8 cellular contexts compared by ENCODE assay signal in the genomic region with DNA sequence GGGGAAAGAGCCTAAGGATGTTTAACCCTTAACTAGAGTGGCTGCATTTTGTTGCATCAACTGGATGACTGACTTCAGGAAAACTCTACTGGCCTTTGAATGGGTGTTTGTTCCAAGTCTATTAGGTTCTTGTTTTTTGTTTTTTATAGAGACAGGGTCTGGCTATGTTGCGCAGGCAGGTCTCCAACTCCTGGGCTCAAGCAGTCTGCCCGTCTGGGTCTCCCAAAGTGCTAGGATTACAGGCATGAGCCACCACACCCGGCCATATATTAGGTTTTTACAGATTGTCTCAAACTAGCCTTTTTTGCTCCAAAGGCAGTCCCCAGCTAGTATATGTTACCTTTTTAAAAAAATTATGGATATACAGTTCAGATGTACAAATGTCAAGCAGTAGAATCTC. TPM values are rescaled to one million over a fixed set of nuclear protein-coding genes. Genes with fewer than 3 reads are reported as not detected.
DNase-seq lines count a peak whose midpoint lies in the region; ATAC-seq and TF ChIP-seq lines count a peak whose summit lies in the region.
"Had no signal": no experiment of that assay in that cellular context is flagged by ENCODE, and none has a peak within 500 bp of the region (broad histone marks: within the 10 kb centered on the region; RNA-seq: fewer than 3 reads in every experiment).

No MANE protein-coding gene starts in this region.

- H3K9me3 ChIP-seq in HCT116 (ENCODE audit: control insufficient read depth in 1 of 2, insufficient read depth in 1 of 2, low read depth in 1 of 2, low read length in 2 of 2), result no peaks in the 10 kb centered on the region
- no peaks in the 10 kb centered on the region for H3K9me3 ChIP-seq in spleen

- peak overlapping the region; percentile 91 for H3K27ac Mint-ChIP-seq in activated CD4-positive, alpha-beta memory T cell treated with anti-CD3 and anti-CD28 coated beads, Interleukin-2, amount 10 ng/mL, durations not matched to agents 7 days and 5 days

- no peak for TF ChIP-seq POLR2A in HCT116 (IDR thresholded peaks at IDR 0.05; ENCODE audit: borderline replicate concordance, extremely low read depth, insufficient read depth, insufficient read length)
- TF ChIP-seq POLR2A in spleen (IDR thresholded peaks at IDR 0.05), result no peak

- H3K4me3 ChIP-seq in HCT116 (replicated peaks in 1 of 2; ENCODE audit: low read depth in 1 of 2, low read length in 2 of 2), result peak overlapping the region; percentile 77 to 89
- peak overlapping the region; percentile 76 for H3K4me3 ChIP-seq in iPS-11a (ENCODE audit: low read depth, low read length)
- H3K4me3 ChIP-seq in spleen, result peak overlapping the region; percentile 58 to 93 (median 72)

- peak overlapping the region; percentile 92 for H3K4me2 ChIP-seq in HCT116 (ENCODE audit: low read length)

- H3K4me1 Mint-ChIP-seq in activated CD4-positive, alpha-beta memory T cell treated with anti-CD3 and anti-CD28 coated beads, Interleukin-2, amount 10 ng/mL, durations not matched to agents 7 days and 5 days, result peaks cover 44% of the 10 kb centered on the region

- DNase-seq in HCT116 (ENCODE audit: low read depth, low spot score) (no peak), spleen (no peak), NCI-H1436 (lab: John Stamatoyannopoulos, UW) (no peak)
- no peak for DNase-seq in activated CD4-positive, alpha-beta memory T cell treated with anti-CD3 and anti-CD28 coated beads, Interleukin-2, amount 10 ng/mL, durations not matched to agents 7 days and 5 days

- no peak overlapping the region for H2AFZ ChIP-seq in HCT116 (ENCODE audit: low read depth, low read length, poor library complexity, severe bottlenecking)

- peak overlapping the region; percentile 98 for H3K27ac ChIP-seq in HCT116 (ENCODE audit: low read depth, low read length)
- H3K27ac ChIP-seq in spleen, result peak overlapping the region in 7 of 8 donors; percentile 1 to 100 (median 99)

- peaks cover 14 to 25% of the 10 kb centered on the region in 2 experiments; a peak in 3 of 4 replicates for H3K4me1 ChIP-seq in HCT116 (ENCODE audit: control insufficient read depth in 1 of 2, insufficient read depth in 2 of 2, low read length in 2 of 2)
- peaks cover 18 to 91% (median 43%) of the 10 kb centered on the region in 6 donors for H3K4me1 ChIP-seq in spleen

- H3K9me2 ChIP-seq in HCT116 (ENCODE audit: insufficient read depth), result no peaks in the 10 kb centered on the region

- intact Hi-C loops in HCT116 (cut with micrococcal nuclease), result no loop called here
- intact Hi-C loops in spleen (cut with DNase I; ENCODE audit: low total_unique reads), result loop anchor here (5.0 kb wide), 1 partner anchor 71 kb away; no protein-coding TSS in a partner anchor

- H3K36me3 ChIP-seq in HCT116 (ENCODE audit: control insufficient read depth in 1 of 2, insufficient read depth in 2 of 2, low read length in 2 of 2) (0 out of 4 replicates have a peak, but pooled peaks cover 0 to 5% of the 10 kb centered on the region in 2 experiments), spleen (peaks cover 0 to 40% (median 15%) of the 10 kb centered on the region in 6 donors)

- no peaks in the 10 kb centered on the region for H3K9me3 Mint-ChIP-seq in activated CD4-positive, alpha-beta memory T cell treated with anti-CD3 and anti-CD28 coated beads, Interleukin-2, amount 10 ng/mL, durations not matched to agents 7 days and 5 days

- H3K9ac ChIP-seq in HCT116 (ENCODE audit: low read length), result peak overlapping the region; percentile 98

- peaks cover 11% of the 10 kb centered on the region for H3K36me3 Mint-ChIP-seq in activated CD4-positive, alpha-beta memory T cell treated with anti-CD3 and anti-CD28 coated beads, Interleukin-2, amount 10 ng/mL, durations not matched to agents 7 days and 5 days (ENCODE audit: low read depth)

- no peak for TF ChIP-seq RAD21 in HCT116 (IDR thresholded peaks at IDR 0.05; ENCODE audit: low read depth)

- H3K79me2 ChIP-seq in HCT116 (ENCODE audit: insufficient read depth, low read length), result peaks cover 56% of the 10 kb centered on the region

- H3K27me3 ChIP-seq in HCT116 (ENCODE audit: insufficient read depth, low read length), result no peaks in the 10 kb centered on the region
- H3K27me3 ChIP-seq in spleen (replicated peaks in 1 of 7), result no peaks in the 10 kb centered on the region

- H3K4me3 Mint-ChIP-seq in activated CD4-positive, alpha-beta memory T cell treated with anti-CD3 and anti-CD28 coated beads, Interleukin-2, amount 10 ng/mL, durations not matched to agents 7 days and 5 days, result peak overlapping the region; percentile 88

- RAD21 ChIA-PET in HCT116 (lab: Charles Lee; ENCODE audit: low non-redundant PET in 1 of 2, low total read pairs in 2 of 2, uncharacterized antibody in 2 of 2, unreplicated experiment in 2 of 2), result no interaction called here

- ATAC-seq in HCT116, result no peak
- ATAC-seq in HG03520 (IDR thresholded peaks at IDR 0.05; ENCODE audit: unreplicated experiment), result no peak
- ATAC-seq in GM21515 (IDR thresholded peaks at IDR 0.05; ENCODE audit: unreplicated experiment), result no peak

- CTCF ChIA-PET in HCT116 (lab: Charles Lee), result no interaction called here
- CTCF ChIA-PET in activated CD4-positive, alpha-beta memory T cell treated with anti-CD3 and anti-CD28 coated beads, Interleukin-2, amount 10 ng/mL, durations not matched to agents 7 days and 5 days (lab: Charles Lee), result interaction anchor here (0.6 to 1.4 kb wide), 3 partner anchors 13 to 70 kb away, joined by 3 to 4 read pairs (median 4); partner anchors contain the start of gene CHCHD10

- WGBS in spleen, 5 donors, result 67 to 80% (median 76%) methylated on average over 3 of the region's 3 CpGs

- BruUV-seq in HCT116 (replicated peaks; lab: Mats Ljungman, UMichigan), result TSS peak; percentile 62

- POLR2A ChIA-PET in HCT116 (lab: Charles Lee), result interaction anchor here (2.6 kb wide), 1 partner anchor 17 kb away, joined by 8 read pairs; no protein-coding TSS in a partner anchor
- POLR2A ChIA-PET in activated CD4-positive, alpha-beta memory T cell treated with anti-CD3 and anti-CD28 coated beads, Interleukin-2, amount 10 ng/mL, durations not matched to agents 7 days and 5 days (lab: Charles Lee), result interaction anchor here (1.2 to 3.6 kb wide), 6 partner anchors 21 to 106 kb away, joined by 3 to 14 read pairs (median 4); partner anchors contain the start of genes MIF and SLC2A11

- H3K27me3 Mint-ChIP-seq in activated CD4-positive, alpha-beta memory T cell treated with anti-CD3 and anti-CD28 coated beads, Interleukin-2, amount 10 ng/mL, durations not matched to agents 7 days and 5 days, result no peaks in the 10 kb centered on the region

- TF ChIP-seq CTCF in HCT116 (IDR thresholded peaks at IDR 0.05 in 2 of 3, conservative IDR thresholded peaks at IDR 0.05 in 1 of 3; ENCODE audit: borderline replicate concordance in 1 of 3, insufficient read depth in 1 of 3, low read depth in 2 of 3, low read length in 2 of 3) (no peak), spleen (IDR thresholded peaks at IDR 0.05 in 8 of 11, conservative IDR thresholded peaks at IDR 0.05 in 3 of 11) (no peak)

- H4K20me1 ChIP-seq in HCT116 (ENCODE audit: insufficient read depth), result peaks cover 8% of the 10 kb centered on the region; the same call in 1 of the 2 replicates

TF ChIP-seq in HCT116, 20 proteins besides CTCF, POLR2A, EP300 and RAD21:
- TF ChIP-seq ZNF274 (IDR thresholded peaks at IDR 0.05; ENCODE audit: low read depth, low read length) (no peak), FOSL1 (IDR thresholded peaks at IDR 0.05; ENCODE audit: low read depth) (no peak), CBX3 (IDR thresholded peaks at IDR 0.05; ENCODE audit: low read depth) (no peak)
TF ChIP-seq in HCT116: peak in this region for 0.

RNA-seq across cellular contexts. Expression of gene SMARCB1, which starts 1.1 kb away (rescaled TPM):
- total RNA-seq in HCT116 (2021; ENCODE audit: unreplicated experiment), result 101 TPM
- 118 and 129 TPM in 2 replicates for polyA plus RNA-seq in HCT116 (2012)
- 10 to 100 TPM; 65.6 to 66.9 TPM for total RNA-seq in activated CD4-positive, alpha-beta memory T cell treated with anti-CD3 and anti-CD28 coated beads, Interleukin-2, amount 10 ng/mL, durations not matched to agents 7 days and 5 days
- 100 to 1,000 TPM in 2 of 7 donors, 10 to 100 TPM in 5; 72.8 to 166 (median 84.6) TPM for total RNA-seq in spleen
- 100 to 1,000 TPM in 1 of 3 donors, 10 to 100 TPM in 2; 64.2 to 100 (median 86.9) TPM for polyA plus RNA-seq in spleen

RNA-seq across cellular contexts. Expression of gene MMP11, which starts 15.3 kb away (rescaled TPM):
- total RNA-seq in HCT116 (2021; ENCODE audit: unreplicated experiment) (7.4 TPM), spleen (10 to 100 TPM in 1 of 7 donors, 1 to 10 TPM in 5, under 1 TPM in 1; 0.66 to 11.0 (median 3.3) TPM)
- polyA plus RNA-seq in HCT116 (2012), result 6.2 and 8.3 TPM in 2 replicates
- under 1 TPM; 0.20 to 0.28 TPM for total RNA-seq in activated CD4-positive, alpha-beta memory T cell treated with anti-CD3 and anti-CD28 coated beads, Interleukin-2, amount 10 ng/mL, durations not matched to agents 7 days and 5 days
- 1 to 10 TPM; 4.4 to 6.8 (median 4.7) TPM for polyA plus RNA-seq in spleen

RNA-seq across cellular contexts. Expression of gene CHCHD10, which starts 20.1 kb away (rescaled TPM):
- total RNA-seq in HCT116 (2021; ENCODE audit: unreplicated experiment) (279 TPM), spleen (100 to 1,000 TPM in 1 of 7 donors, 10 to 100 TPM in 6; 16.8 to 101 (median 83.4) TPM)
- polyA plus RNA-seq in HCT116 (2012), result 397 and 460 TPM in 2 replicates
- total RNA-seq in activated CD4-positive, alpha-beta memory T cell treated with anti-CD3 and anti-CD28 coated beads, Interleukin-2, amount 10 ng/mL, durations not matched to agents 7 days and 5 days, result 10 to 100 TPM; 62.4 to 63.2 TPM
- polyA plus RNA-seq in spleen, result 100 to 1,000 TPM; 117 to 189 (median 167) TPM

RNA-seq across cellular contexts. Expression of gene C22orf15, which starts 25.1 kb away (rescaled TPM):
- total RNA-seq in HCT116 (2021; ENCODE audit: unreplicated experiment), result not detected
- polyA plus RNA-seq in HCT116 (2012), result 0.23 and 0.24 TPM in 2 replicates
- total RNA-seq in activated CD4-positive, alpha-beta memory T cell treated with anti-CD3 and anti-CD28 coated beads, Interleukin-2, amount 10 ng/mL, durations not matched to agents 7 days and 5 days, result 1 to 10 TPM in 1 of 2 experiments, under 1 TPM in 1; 0.60 to 1.1 TPM
- total RNA-seq in spleen, result under 1 TPM in 4 of 7 donors, not detected in 3; 0.44 to 0.97 (median 0.76) TPM
- 1 to 10 TPM in 1 of 3 donors, under 1 TPM in 2; 0.29 to 1.4 (median 0.59) TPM for polyA plus RNA-seq in spleen

RNA-seq across cellular contexts. Expression of gene VPREB3, which starts 33.7 kb away (rescaled TPM):
- total RNA-seq in HCT116 (2021; ENCODE audit: unreplicated experiment) (2.4 TPM), spleen (100 to 1,000 TPM in 1 of 7 donors, 10 to 100 TPM in 6; 24.9 to 103 (median 49.5) TPM)
- 3.7 and 4.1 TPM in 2 replicates for polyA plus RNA-seq in HCT116 (2012)
- total RNA-seq in activated CD4-positive, alpha-beta memory T cell treated with anti-CD3 and anti-CD28 coated beads, Interleukin-2, amount 10 ng/mL, durations not matched to agents 7 days and 5 days, result not detected
- 100 to 1,000 TPM; 315 to 472 (median 377) TPM for polyA plus RNA-seq in spleen
- total RNA-seq: sciatic nerve had no signal
